In the genomic region with DNA sequence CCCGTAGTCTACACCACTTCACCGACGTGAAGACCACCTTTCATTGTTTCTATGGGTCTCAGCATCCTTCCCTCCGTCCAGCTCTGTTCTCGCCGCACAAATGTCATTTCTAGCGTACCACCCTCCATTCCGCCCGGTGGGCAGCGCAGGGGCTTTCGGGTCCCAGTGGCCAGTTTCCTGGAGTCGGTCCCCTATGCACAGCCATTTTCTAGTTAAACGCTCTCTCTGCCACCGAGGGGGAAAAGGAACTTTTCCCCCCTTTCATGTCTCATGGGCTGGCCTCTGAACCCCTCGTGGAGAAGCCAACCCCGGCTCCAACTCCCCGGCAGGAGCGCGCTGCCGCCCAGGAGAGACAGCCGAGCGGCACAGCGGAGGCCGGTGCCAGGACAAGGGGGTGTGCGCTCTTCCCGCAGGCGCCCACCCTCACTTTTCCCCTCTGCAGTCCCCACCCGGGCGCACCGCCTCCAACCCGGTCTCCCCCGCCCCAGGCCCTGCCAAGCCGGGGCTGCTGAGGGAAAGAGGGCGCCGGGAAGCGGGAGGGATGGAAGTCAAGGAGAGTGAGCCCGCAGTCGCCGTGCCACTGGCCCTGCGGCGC, we compare ENCODE assay signal across 8 cellular contexts. TPM values are rescaled to one million over a fixed set of nuclear protein-coding genes. Genes with fewer than 3 reads are reported as not detected.
A peak's percentile ranks its signal among the peaks of the same experiment; 100 is the strongest.
DNase-seq lines count a peak whose midpoint lies in the region; ATAC-seq and TF ChIP-seq lines count a peak whose summit lies in the region.

No MANE protein-coding gene starts in this region.

- peak overlapping the region; percentile 97 for H3K27ac ChIP-seq in left ventricle myocardium inferior (replicated peaks)

- peaks cover 78% of the 10 kb centered on the region for H3K4me1 ChIP-seq in left ventricle myocardium inferior

- peak overlapping the region; percentile 44 for H3K4me3 Mint-ChIP-seq in activated CD4-positive, alpha-beta memory T cell treated with anti-CD3 and anti-CD28 coated beads, Interleukin-2, amount 10 ng/mL, durations not matched to agents 7 days and 5 days

- POLR2A ChIA-PET in activated CD4-positive, alpha-beta memory T cell treated with anti-CD3 and anti-CD28 coated beads, Interleukin-2, amount 10 ng/mL, durations not matched to agents 7 days and 5 days (lab: Charles Lee), result no interaction called here

- H3K4me3 ChIP-seq in left ventricle myocardium inferior (peak overlapping the region; percentile 99), skeletal muscle cell (ENCODE audit: low read depth, low read length) (peak overlapping the region; percentile 85)

- intact Hi-C loops in left ventricle myocardium inferior (cut with micrococcal nuclease), result loop anchor here (2.0 to 10.0 kb wide), 2 partner anchors 237 to 289 kb away; no protein-coding TSS in a partner anchor

- no peak overlapping the region for H3K27ac Mint-ChIP-seq in activated CD4-positive, alpha-beta memory T cell treated with anti-CD3 and anti-CD28 coated beads, Interleukin-2, amount 10 ng/mL, durations not matched to agents 7 days and 5 days

- peaks cover 4% of the 10 kb centered on the region for H3K36me3 Mint-ChIP-seq in activated CD4-positive, alpha-beta memory T cell treated with anti-CD3 and anti-CD28 coated beads, Interleukin-2, amount 10 ng/mL, durations not matched to agents 7 days and 5 days (ENCODE audit: low read depth)

- no peak for TF ChIP-seq CTCF in left ventricle myocardium inferior (IDR thresholded peaks at IDR 0.05; ENCODE audit: borderline replicate concordance)

- peaks cover 48% of the 10 kb centered on the region for H3K27me3 Mint-ChIP-seq in activated CD4-positive, alpha-beta memory T cell treated with anti-CD3 and anti-CD28 coated beads, Interleukin-2, amount 10 ng/mL, durations not matched to agents 7 days and 5 days

- H3K27me3 ChIP-seq in left ventricle myocardium inferior (ENCODE audit: low read depth), result no peaks in the 10 kb centered on the region

- H3K9me3 Mint-ChIP-seq in activated CD4-positive, alpha-beta memory T cell treated with anti-CD3 and anti-CD28 coated beads, Interleukin-2, amount 10 ng/mL, durations not matched to agents 7 days and 5 days, result no peaks in the 10 kb centered on the region

- ATAC-seq in HG03159 (IDR thresholded peaks at IDR 0.05; ENCODE audit: unreplicated experiment), result peak; percentile 5

- peaks cover 30% of the 10 kb centered on the region for H3K4me1 Mint-ChIP-seq in activated CD4-positive, alpha-beta memory T cell treated with anti-CD3 and anti-CD28 coated beads, Interleukin-2, amount 10 ng/mL, durations not matched to agents 7 days and 5 days

- no peaks in the 10 kb centered on the region for H3K36me3 ChIP-seq in left ventricle myocardium inferior

- CTCF ChIA-PET in activated CD4-positive, alpha-beta memory T cell treated with anti-CD3 and anti-CD28 coated beads, Interleukin-2, amount 10 ng/mL, durations not matched to agents 7 days and 5 days (lab: Charles Lee), result interaction anchor here (1.3 to 1.5 kb wide), 3 partner anchors 15 to 237 kb away, joined by 4 to 6 read pairs (median 5); no protein-coding TSS in a partner anchor

- H3K9me3 ChIP-seq in left ventricle myocardium inferior (replicated peaks), result no peaks in the 10 kb centered on the region

- DNase-seq in stimulated activated CD4-positive, alpha-beta T cell treated with anti-CD3 and anti-CD28 coated beads, Interleukin-15, amount 100 ng/mL, for 24 hours, result peak; percentile 21
- no peak for DNase-seq in stimulated activated CD4-positive, alpha-beta T cell treated with anti-CD3 and anti-CD28 coated beads, Interleukin-1b, Interleukin-23, amount 100 ng/mL, for 48 hours
- no peak for DNase-seq in activated CD4-positive, alpha-beta memory T cell treated with anti-CD3 and anti-CD28 coated beads, Interleukin-2, amount 10 ng/mL, durations not matched to agents 7 days and 5 days
- DNase-seq in left ventricle myocardium inferior (peak; percentile 28), skeletal muscle cell (ENCODE audit: low read depth) (no peak), NCI-H226 (no peak), HUDEP-2 (lab: John Stamatoyannopoulos, UW; ENCODE audit: unreplicated experiment in 76 of 76) (no peak)

RNA-seq across cellular contexts. Expression of gene APBB2, which starts 0.7 kb away (rescaled TPM):
- total RNA-seq in activated CD4-positive, alpha-beta memory T cell treated with anti-CD3 and anti-CD28 coated beads, Interleukin-2, amount 10 ng/mL, durations not matched to agents 7 days and 5 days, result 1 to 10 TPM in 1 of 2 experiments, under 1 TPM in 1; 0.75 to 1.3 TPM
- total RNA-seq in left ventricle myocardium inferior, result 23.5 TPM

RNA-seq across cellular contexts. Expression of gene UCHL1, which starts 43.1 kb away (rescaled TPM):
- not detected for total RNA-seq in activated CD4-positive, alpha-beta memory T cell treated with anti-CD3 and anti-CD28 coated beads, Interleukin-2, amount 10 ng/mL, durations not matched to agents 7 days and 5 days
- total RNA-seq in left ventricle myocardium inferior, result 35.2 TPM

Comparison
In these comparisons a context has a peak if more than half of its experiments do, and no peak if none do; other contexts are left out.
1. DNase-seq: peak in stimulated activated CD4-positive, alpha-beta T cell treated with anti-CD3 and anti-CD28 coated beads, Interleukin-15, amount 100 ng/mL, for 24 hours (single experiment) and left ventricle myocardium inferior (single experiment); none in stimulated activated CD4-positive, alpha-beta T cell treated with anti-CD3 and anti-CD28 coated beads, Interleukin-1b, Interleukin-23, amount 100 ng/mL, for 48 hours (single experiment), activated CD4-positive, alpha-beta memory T cell treated with anti-CD3 and anti-CD28 coated beads, Interleukin-2, amount 10 ng/mL, durations not matched to agents 7 days and 5 days (single experiment), skeletal muscle cell (single experiment), NCI-H226 (single experiment) and HUDEP-2 (0 of 76).
2. RNA of gene APBB2, which starts 0.7 kb away (total RNA-seq): 23.5 TPM in left ventricle myocardium inferior (single experiment); 0.75 to 1.3 TPM in activated CD4-positive, alpha-beta memory T cell treated with anti-CD3 and anti-CD28 coated beads, Interleukin-2, amount 10 ng/mL, durations not matched to agents 7 days and 5 days; every median in the first group is over 10 times any median in the second.
3. RNA of gene UCHL1, which starts 43.1 kb away (total RNA-seq): 35.2 TPM in left ventricle myocardium inferior (single experiment); not detected in activated CD4-positive, alpha-beta memory T cell treated with anti-CD3 and anti-CD28 coated beads, Interleukin-2, amount 10 ng/mL, durations not matched to agents 7 days and 5 days; every median in the first group is over 10 times any median in the second.